8 cellular contexts compared by ENCODE assay signal in the genomic region with DNA sequence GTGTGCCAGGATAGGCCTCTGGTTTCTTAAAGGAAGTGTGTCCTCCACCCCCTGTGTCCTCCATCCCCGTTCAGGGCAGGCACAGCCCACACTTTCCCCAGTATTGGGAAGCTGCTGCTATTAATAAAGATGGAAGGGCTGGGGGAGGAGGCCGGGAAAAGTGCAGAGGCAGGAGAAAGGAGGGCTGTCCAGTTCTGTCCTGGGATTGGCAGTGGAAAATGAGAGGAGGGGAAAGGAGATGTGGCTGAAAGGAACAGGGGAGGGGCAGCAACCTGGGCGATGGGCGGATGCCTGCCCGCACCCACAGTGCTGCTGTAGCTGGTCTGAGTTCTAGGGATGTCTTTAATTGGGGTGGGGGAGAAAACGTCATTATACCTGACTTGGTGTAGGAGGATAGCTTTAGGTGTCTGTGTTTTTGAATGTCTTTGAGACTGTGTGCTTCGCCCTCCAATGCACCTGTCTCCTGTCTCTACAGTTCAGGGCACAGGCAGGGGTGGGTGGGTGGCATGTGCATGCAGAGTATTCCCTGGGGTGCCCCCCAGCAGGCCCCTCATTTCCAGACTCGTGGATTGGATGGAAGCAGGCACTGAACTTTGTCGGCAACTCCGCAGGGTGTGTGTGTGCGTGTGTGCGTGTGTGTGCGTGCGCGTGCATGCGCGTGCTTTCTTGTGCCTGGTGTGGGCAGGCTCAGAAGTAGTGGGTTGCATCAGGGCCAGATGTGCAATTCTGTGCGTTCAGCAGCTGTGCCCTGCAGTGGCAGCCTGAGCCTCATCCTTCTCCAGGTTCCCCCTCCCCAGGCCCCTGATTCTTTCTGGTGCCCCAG. TPM values are rescaled to one million over a fixed set of nuclear protein-coding genes. Genes with fewer than 3 reads are reported as not detected.
DNase-seq lines count a peak whose midpoint lies in the region; ATAC-seq and TF ChIP-seq lines count a peak whose summit lies in the region.

No MANE protein-coding gene starts in this region.

- H3K4me3 ChIP-seq in endocrine pancreas (ENCODE audit: control insufficient read depth, insufficient read depth, low read length) = peak overlapping the region; percentile 35
- H3K4me3 ChIP-seq in muscle layer of colon (ENCODE audit: low read depth in 1 of 2, low read length in 2 of 2) = peak overlapping the region; percentile 53 to 99
- peak overlapping the region; percentile 96 for H3K4me3 ChIP-seq in thoracic aorta

- peak; percentile 47 for DNase-seq in activated CD4-positive, CD25-positive, alpha-beta regulatory T cell treated with anti-CD3 and anti-CD28 coated beads, Interleukin-2, amount 50 U/mL, for 72 hours
- peak; percentile 78 for DNase-seq in activated CD4-positive, alpha-beta T cell treated with anti-CD3 and anti-CD28 coated beads for 48 hours
- DNase-seq in thoracic aorta (ENCODE audit: low spot score) (no peak), NCI-H1694 (lab: John Stamatoyannopoulos, UW) (no peak)

- peak overlapping the region; percentile 96 for H3K27ac ChIP-seq in muscle layer of colon (ENCODE audit: low read depth, low read length)
- H3K27ac ChIP-seq in thoracic aorta = peak overlapping the region; percentile 99 to 100

- H3K9ac ChIP-seq in endocrine pancreas (ENCODE audit: control insufficient read depth, insufficient read depth, low read length) (peak overlapping the region; percentile 96), muscle layer of colon (ENCODE audit: low read length) (peak overlapping the region; percentile 94)

- no peak for TF ChIP-seq CTCF in thoracic aorta (IDR thresholded peaks at IDR 0.05)

- H3K27me3 ChIP-seq in endocrine pancreas (ENCODE audit: control insufficient read depth, insufficient read depth, low read length) = no peaks in the 10 kb centered on the region
- no peaks in the 10 kb centered on the region for H3K27me3 ChIP-seq in muscle layer of colon (ENCODE audit: control insufficient read depth in 1 of 2, insufficient read depth in 2 of 2, low read length in 2 of 2)
- no peaks in the 10 kb centered on the region for H3K27me3 ChIP-seq in thoracic aorta (replicated peaks; ENCODE audit: insufficient read depth)

- no peaks in the 10 kb centered on the region for H3K4me1 ChIP-seq in endocrine pancreas (ENCODE audit: control insufficient read depth, insufficient read depth, low read length)
- H3K4me1 ChIP-seq in muscle layer of colon (ENCODE audit: insufficient read depth, low read length) = peaks cover 56% of the 10 kb centered on the region
- peaks cover 44 to 56% of the 10 kb centered on the region in 2 donors for H3K4me1 ChIP-seq in thoracic aorta (ENCODE audit: control insufficient read depth in 1 of 2, low read depth in 2 of 2)

- H3K9me3 ChIP-seq in endocrine pancreas (ENCODE audit: control insufficient read depth, low read length) = no peaks in the 10 kb centered on the region
- H3K9me3 ChIP-seq in muscle layer of colon (ENCODE audit: low read length) = no peaks in the 10 kb centered on the region
- no peaks in the 10 kb centered on the region for H3K9me3 ChIP-seq in thoracic aorta

- ATAC-seq in activated CD4-positive, CD25-positive, alpha-beta regulatory T cell treated with anti-CD3 and anti-CD28 coated beads, Interleukin-2, amount 50 U/mL, for 24 hours = no peak
- ATAC-seq in thoracic aorta (ENCODE audit: insufficient number of reproducible peaks, low FRiP score, low read depth) = no peak
- no peak for ATAC-seq in HG02885 (IDR thresholded peaks at IDR 0.05; ENCODE audit: poor library complexity, unreplicated experiment)

- H3K36me3 ChIP-seq in endocrine pancreas (ENCODE audit: control insufficient read depth, insufficient read depth, low read length) = no peaks in the 10 kb centered on the region
- H3K36me3 ChIP-seq in muscle layer of colon (ENCODE audit: insufficient read depth, low read length) = peaks cover 27% of the 10 kb centered on the region
- H3K36me3 ChIP-seq in thoracic aorta = peaks cover 3% of the 10 kb centered on the region

RNA-seq across cellular contexts. Expression of a gene that starts 2.5 kb away (rescaled TPM):
- 100 to 1,000 TPM; 154 to 192 TPM for total RNA-seq in thoracic aorta

Comparison
In these comparisons a context has a peak if more than half of its experiments do, and no peak if none do; other contexts are left out.
1. DNase-seq: peak in activated CD4-positive, CD25-positive, alpha-beta regulatory T cell treated with anti-CD3 and anti-CD28 coated beads, Interleukin-2, amount 50 U/mL, for 72 hours (single experiment) and activated CD4-positive, alpha-beta T cell treated with anti-CD3 and anti-CD28 coated beads for 48 hours (single experiment); none in thoracic aorta (single experiment) and NCI-H1694 (single experiment).
2. H3K4me3 ChIP-seq: peak in every context shown above with its lines; median percentile 96 in thoracic aorta; 76 in muscle layer of colon; 35 in endocrine pancreas.